In genomic region chr9:136052991-136053756, GRCh38 we compare ENCODE assay signal across 8 cellular contexts. TPM values are rescaled to one million over a fixed set of nuclear protein-coding genes. Genes with fewer than 3 reads are reported as not detected.
DNase-seq lines count a peak whose midpoint lies in the region; ATAC-seq and TF ChIP-seq lines count a peak whose summit lies in the region.

No MANE protein-coding gene starts in this region.

- intact Hi-C loops in dorsolateral prefrontal cortex (cut with DNase I), result loop anchor here (2.0 to 5.0 kb wide), 6 partner anchors 34 to 86 kb away; partner anchors contain the start of gene TMEM250 (in 1 of the 2)

- H3K4me3 Mint-ChIP-seq in activated naive CD8-positive, alpha-beta T cell treated with anti-CD3 and anti-CD28 coated beads for 36 hours, result no peak overlapping the region
- H3K4me3 Mint-ChIP-seq in activated CD8-positive, alpha-beta T cell treated with anti-CD3 and anti-CD28 coated beads, Interleukin-2, amount 10 ng/mL, durations not matched to agents 7 days and 5 days, result no peak overlapping the region

- CTCF ChIA-PET in activated CD8-positive, alpha-beta T cell treated with anti-CD3 and anti-CD28 coated beads, Interleukin-2, amount 10 ng/mL, durations not matched to agents 7 days and 5 days (lab: Charles Lee), result no interaction called here

- ATAC-seq in HG02870 (IDR thresholded peaks at IDR 0.05; ENCODE audit: unreplicated experiment), result no peak
- ATAC-seq in activated CD8-positive, alpha-beta T cell treated with anti-CD3 and anti-CD28 coated beads, Interleukin-2, amount 10 ng/mL, durations not matched to agents 7 days and 5 days, result no peak

- H3K36me3 Mint-ChIP-seq in activated naive CD8-positive, alpha-beta T cell treated with anti-CD3 and anti-CD28 coated beads for 36 hours, result no peaks in the 10 kb centered on the region
- no peaks in the 10 kb centered on the region for H3K36me3 Mint-ChIP-seq in activated CD8-positive, alpha-beta T cell treated with anti-CD3 and anti-CD28 coated beads, Interleukin-2, amount 10 ng/mL, durations not matched to agents 7 days and 5 days (ENCODE audit: low read depth)

- peaks cover 20 to 23% of the 10 kb centered on the region in 2 donors for H3K4me1 ChIP-seq in mucosa of rectum (ENCODE audit: control insufficient read depth in 2 of 2, insufficient read depth in 2 of 2, low read length in 2 of 2)

- H3K27ac ChIP-seq in dorsolateral prefrontal cortex (peak overlapping the region; percentile 66 to 99 (median 97)), mucosa of rectum (ENCODE audit: low read depth in 2 of 2, low read length in 2 of 2) (peak overlapping the region; percentile 48 to 51)

- H3K9ac ChIP-seq in mucosa of rectum (ENCODE audit: low read depth in 1 of 2, low read length in 2 of 2), result no peak overlapping the region

- peaks cover 14% of the 10 kb centered on the region for H3K4me1 Mint-ChIP-seq in activated naive CD8-positive, alpha-beta T cell treated with anti-CD3 and anti-CD28 coated beads for 36 hours
- H3K4me1 Mint-ChIP-seq in activated CD8-positive, alpha-beta T cell treated with anti-CD3 and anti-CD28 coated beads, Interleukin-2, amount 10 ng/mL, durations not matched to agents 7 days and 5 days (ENCODE audit: low read depth), result peaks cover 7% of the 10 kb centered on the region

- POLR2A ChIA-PET in activated CD8-positive, alpha-beta T cell treated with anti-CD3 and anti-CD28 coated beads, Interleukin-2, amount 10 ng/mL, durations not matched to agents 7 days and 5 days (lab: Charles Lee), result interaction anchor here (1.9 kb wide), 1 partner anchor 53 kb away, joined by 4 read pairs; no protein-coding TSS in a partner anchor

- peak; percentile 53 for DNase-seq in activated effector memory CD4-positive, alpha-beta T cell treated with anti-CD3 and anti-CD28 coated beads, Interleukin-2, amount 50 U/mL, for 16 hours
- DNase-seq in activated effector memory CD4-positive, alpha-beta T cell treated with Interleukin-2 at 50 U/mL for 16 hours, result no peak
- DNase-seq in dorsolateral prefrontal cortex (peak in 3 of 10 donors; percentile 52 to 70 (median 59)), 8988T (no peak)
- no peak for DNase-seq in activated naive CD8-positive, alpha-beta T cell treated with anti-CD3 and anti-CD28 coated beads for 36 hours
- no peak for DNase-seq in activated CD8-positive, alpha-beta T cell treated with anti-CD3 and anti-CD28 coated beads, Interleukin-2, amount 10 ng/mL, durations not matched to agents 7 days and 5 days

- no peak overlapping the region for H3K27ac Mint-ChIP-seq in activated naive CD8-positive, alpha-beta T cell treated with anti-CD3 and anti-CD28 coated beads for 36 hours
- H3K27ac Mint-ChIP-seq in activated CD8-positive, alpha-beta T cell treated with anti-CD3 and anti-CD28 coated beads, Interleukin-2, amount 10 ng/mL, durations not matched to agents 7 days and 5 days, result no peak overlapping the region

- H3K9me3 ChIP-seq in mucosa of rectum (ENCODE audit: control insufficient read depth in 2 of 2, low read length in 2 of 2), result no peaks in the 10 kb centered on the region

- no peak for TF ChIP-seq CTCF in dorsolateral prefrontal cortex (IDR thresholded peaks at IDR 0.05 in 54 of 56, conservative IDR thresholded peaks at IDR 0.05 in 2 of 56; ENCODE audit: low read depth in 1 of 56, partially characterized antibody in 56 of 56)

- peaks cover 7 to 9% of the 10 kb centered on the region in 2 donors for H3K36me3 ChIP-seq in mucosa of rectum (ENCODE audit: control insufficient read depth in 2 of 2, insufficient read depth in 2 of 2, low read length in 2 of 2)

- no peaks in the 10 kb centered on the region for H3K27me3 ChIP-seq in dorsolateral prefrontal cortex
- no peaks in the 10 kb centered on the region for H3K27me3 ChIP-seq in mucosa of rectum (ENCODE audit: control insufficient read depth in 2 of 2, insufficient read depth in 2 of 2, low read length in 2 of 2)

- no peaks in the 10 kb centered on the region for H3K9me3 Mint-ChIP-seq in activated naive CD8-positive, alpha-beta T cell treated with anti-CD3 and anti-CD28 coated beads for 36 hours
- no peaks in the 10 kb centered on the region for H3K9me3 Mint-ChIP-seq in activated CD8-positive, alpha-beta T cell treated with anti-CD3 and anti-CD28 coated beads, Interleukin-2, amount 10 ng/mL, durations not matched to agents 7 days and 5 days (ENCODE audit: insufficient read depth)

- H3K27me3 Mint-ChIP-seq in activated naive CD8-positive, alpha-beta T cell treated with anti-CD3 and anti-CD28 coated beads for 36 hours, result peaks cover 12% of the 10 kb centered on the region
- peaks cover 14% of the 10 kb centered on the region for H3K27me3 Mint-ChIP-seq in activated CD8-positive, alpha-beta T cell treated with anti-CD3 and anti-CD28 coated beads, Interleukin-2, amount 10 ng/mL, durations not matched to agents 7 days and 5 days (ENCODE audit: low read depth)

- H3K4me3 ChIP-seq in dorsolateral prefrontal cortex (peak overlapping the region in 55 of 59 donors; percentile 9 to 82 (median 72)), mucosa of rectum (ENCODE audit: low read length in 2 of 2) (peak overlapping the region; percentile 20 to 49)

RNA-seq across cellular contexts. Expression of gene NACC2, which starts 41.9 kb away (rescaled TPM):
- total RNA-seq in dorsolateral prefrontal cortex, result 100 to 1,000 TPM in 46 of 120 experiments, 10 to 100 TPM in 74; 55.9 to 246 (median 94.8) TPM
- total RNA-seq in activated naive CD8-positive, alpha-beta T cell treated with anti-CD3 and anti-CD28 coated beads for 36 hours, result 1 to 10 TPM; 5.3 to 5.6 TPM
- 1 to 10 TPM; 5.6 to 6.4 TPM for total RNA-seq in activated CD8-positive, alpha-beta T cell treated with anti-CD3 and anti-CD28 coated beads, Interleukin-2, amount 10 ng/mL, durations not matched to agents 7 days and 5 days

Comparison
In these comparisons a context has a peak if more than half of its experiments do, and no peak if none do; other contexts are left out.
1. RNA of gene NACC2, which starts 41.9 kb away (total RNA-seq): 55.9 to 246 TPM in dorsolateral prefrontal cortex; 5.6 to 6.4 TPM in activated CD8-positive, alpha-beta T cell treated with anti-CD3 and anti-CD28 coated beads, Interleukin-2, amount 10 ng/mL, durations not matched to agents 7 days and 5 days and 5.3 to 5.6 TPM in activated naive CD8-positive, alpha-beta T cell treated with anti-CD3 and anti-CD28 coated beads for 36 hours; every median in the first group is over 4 times any median in the second.